Comparison of ENCODE assay signal across 9 cellular contexts in genomic region chr9:93132946-93133640, GRCh38. TPM values are rescaled to one million over a fixed set of nuclear protein-coding genes. Genes with fewer than 3 reads are reported as not detected.
DNase-seq lines count a peak whose midpoint lies in the region; ATAC-seq and TF ChIP-seq lines count a peak whose summit lies in the region.
"Had no signal": no experiment of that assay in that cellular context is flagged by ENCODE, and none has a peak within 500 bp of the region (broad histone marks: within the 10 kb centered on the region; RNA-seq: fewer than 3 reads in every experiment).

No MANE protein-coding gene starts in this region.

- ATAC-seq in HG02642 (IDR thresholded peaks at IDR 0.05; ENCODE audit: poor library complexity, unreplicated experiment): no peak

- peak overlapping the region; percentile 71 for H3K9ac ChIP-seq in ES-I3 (ENCODE audit: low read depth, low read length)
- H3K9ac ChIP-seq in SK-N-SH: peak overlapping the region; percentile 75

- peak overlapping the region; percentile 99 for H3K4me2 ChIP-seq in SK-N-SH

- WGBS in SK-N-SH (ENCODE audit: low lambda C conversion rate): 46% methylated on average over 5 of the region's 18 CpGs

- no peak for TF ChIP-seq RAD21 in SK-N-SH (IDR thresholded peaks at IDR 0.05; ENCODE audit: low read length)

- 0 out of 2 replicates have a peak, but pooled peaks cover 7% of the 10 kb centered on the region for H4K20me1 ChIP-seq in SK-N-SH (ENCODE audit: insufficient read depth)

- DNase-seq in SK-N-SH: no peak
- DNase-seq in fibroblast of the aortic adventitia (ENCODE audit: low read depth): no peak
- no peak for DNase-seq in NCI-H2227 treated with DMSO at 0.1 percent for 48 hours (lab: John Stamatoyannopoulos, UW)
- no peak for DNase-seq in NCI-H1694 treated with DMSO at 0.1 percent for 48 hours (lab: John Stamatoyannopoulos, UW)
- no peak for DNase-seq in GM10248 (ENCODE audit: extremely low spot score)

- H2AFZ ChIP-seq in SK-N-SH (ENCODE audit: low read depth): peak overlapping the region; percentile 89; the same call in 1 of the 2 replicates

- TF ChIP-seq CTCF in SK-N-SH (IDR thresholded peaks at IDR 0.05) (no peak), fibroblast of the aortic adventitia (IDR thresholded peaks at IDR 0.05; ENCODE audit: insufficient read depth, low read length) (no peak), neutrophil (IDR thresholded peaks at IDR 0.05) (peak; percentile 14), GM10248 (IDR thresholded peaks at IDR 0.05; ENCODE audit: control extremely low read depth, extremely low read depth, low read depth, missing control alignments) (no peak)

- H3K9me2 ChIP-seq in SK-N-SH: no peaks in the 10 kb centered on the region

- no peak for TF ChIP-seq EP300 in SK-N-SH (IDR thresholded peaks at IDR 0.05; ENCODE audit: borderline replicate concordance in 1 of 2, low read depth in 1 of 2, low read length in 1 of 2)

- peaks cover 4% of the 10 kb centered on the region for H3F3A ChIP-seq in SK-N-SH (replicated peaks; ENCODE audit: insufficient read depth)

- no peaks in the 10 kb centered on the region for H3K27me3 ChIP-seq in SK-N-SH (ENCODE audit: insufficient read depth)
- H3K27me3 ChIP-seq in neutrophil: peaks cover 28% of the 10 kb centered on the region

- H3K9me3 ChIP-seq in ES-I3 (ENCODE audit: control insufficient read depth, insufficient read depth, low read length): no peaks in the 10 kb centered on the region
- no peaks in the 10 kb centered on the region for H3K9me3 ChIP-seq in SK-N-SH
- no peaks in the 10 kb centered on the region for H3K9me3 ChIP-seq in neutrophil

- peaks cover 23% of the 10 kb centered on the region; the same call in 1 of the 2 replicates for H3K79me2 ChIP-seq in SK-N-SH (ENCODE audit: insufficient read depth)

- POLR2A ChIA-PET in SK-N-SH (lab: Yijun Ruan, JAX): interaction anchor here (0.9 kb wide), 1 partner anchor 11 kb away, joined by 3 read pairs; no protein-coding TSS in a partner anchor
- POLR2A ChIA-PET in GM10248 (lab: Yijun Ruan, JAX): interaction anchor here (1.2 kb wide), 1 partner anchor 15 kb away, joined by 4 read pairs; no protein-coding TSS in a partner anchor

- CTCF ChIA-PET in SK-N-SH (lab: Yijun Ruan, JAX): interaction anchor here (1.1 to 2.4 kb wide), 5 partner anchors 14 to 433 kb away, joined by 4 to 6 read pairs (median 4); no protein-coding TSS in a partner anchor
- CTCF ChIA-PET in GM10248 (lab: Yijun Ruan, JAX): interaction anchor here (0.9 to 3.6 kb wide), 2 partner anchors 25 to 130 kb away, joined by 3 to 22 read pairs; no protein-coding TSS in a partner anchor

- peak overlapping the region; percentile 83 to 92 for H3K4me3 ChIP-seq in SK-N-SH (ENCODE audit: low read depth in 2 of 2, low read length in 1 of 2)
- H3K4me3 ChIP-seq in fibroblast of the aortic adventitia (ENCODE audit: low read depth, low read length): peak overlapping the region; percentile 79
- peak overlapping the region; percentile 93 to 94 for H3K4me3 ChIP-seq in neutrophil (ENCODE audit: low read depth in 1 of 2, low read length in 1 of 2)

- peak overlapping the region; percentile 70 to 82; a peak in 3 of 4 replicates for H3K27ac ChIP-seq in SK-N-SH (ENCODE audit: low read depth in 2 of 2, low read length in 1 of 2)
- H3K27ac ChIP-seq in neutrophil: peak overlapping the region; percentile 100

- peaks cover 5% of the 10 kb centered on the region; the same call in 1 of the 2 replicates for H3K4me1 ChIP-seq in ES-I3 (ENCODE audit: insufficient read depth, low read length)
- peaks cover 8 to 60% of the 10 kb centered on the region in 2 experiments; a peak in 3 of 4 replicates for H3K4me1 ChIP-seq in SK-N-SH (ENCODE audit: control insufficient read depth in 1 of 2, insufficient read depth in 2 of 2, low read depth in 1 of 2, low read length in 1 of 2)
- H3K4me1 ChIP-seq in neutrophil (ENCODE audit: control insufficient read depth in 1 of 2, insufficient read depth in 1 of 2, low read depth in 1 of 2, low read length in 1 of 2): peaks cover 69 to 70% of the 10 kb centered on the region in 2 experiments

- H3K36me3 ChIP-seq in ES-I3 (ENCODE audit: insufficient read depth, low read length) (no peaks in the 10 kb centered on the region), SK-N-SH (replicated peaks in 1 of 2; ENCODE audit: control insufficient read depth in 1 of 2, insufficient read depth in 2 of 2, low read length in 1 of 2) (peaks cover 0 to 2% of the 10 kb centered on the region in 2 experiments), neutrophil (peaks cover 49% of the 10 kb centered on the region)

TF ChIP-seq in SK-N-SH, 30 proteins besides CTCF, POLR2A, EP300 and RAD21:
- TF ChIP-seq FOXM1 (IDR thresholded peaks at IDR 0.05; ENCODE audit: low read depth) (no peak), NRF1 (IDR thresholded peaks at IDR 0.05; ENCODE audit: low read depth, low read length) (no peak)
TF ChIP-seq in SK-N-SH: peak in this region for 0.

RNA-seq across cellular contexts. Expression of gene NINJ1, which starts 1.0 kb away (rescaled TPM):
- 23.2 and 31.7 TPM in 2 replicates for polyA plus RNA-seq in SK-N-SH (2012; rRNA removed)
- polyA plus RNA-seq in SK-N-SH (2012; cell fraction: cytosol; rRNA removed): 12.9 and 25.6 TPM in 2 replicates
- polyA plus RNA-seq in SK-N-SH (2012; cell fraction: nucleus; rRNA removed): 14.4 and 14.8 TPM in 2 replicates
- 1.9 and 14.6 TPM in 2 replicates for total RNA-seq in fibroblast of the aortic adventitia (ENCODE audit: low replicate concordance)

RNA-seq across cellular contexts. Expression of gene CARD19, which starts 37.1 kb away (rescaled TPM):
- 141 and 165 TPM in 2 replicates for polyA plus RNA-seq in SK-N-SH (2012; rRNA removed)
- polyA plus RNA-seq in SK-N-SH (2012; cell fraction: cytosol; rRNA removed): 70.5 and 92.4 TPM in 2 replicates
- polyA plus RNA-seq in SK-N-SH (2012; cell fraction: nucleus; rRNA removed): 149 and 161 TPM in 2 replicates
- total RNA-seq in fibroblast of the aortic adventitia (ENCODE audit: low replicate concordance): 12.4 and 38.9 TPM in 2 replicates

RNA-seq across cellular contexts. Expression of gene WNK2, which starts 50.8 kb away (rescaled TPM):
- polyA plus RNA-seq in SK-N-SH (2012; rRNA removed): 0.12 and 0.36 TPM in 2 replicates
- polyA plus RNA-seq in SK-N-SH (2012; cell fraction: cytosol; rRNA removed): 0.40 and 1.2 TPM in 2 replicates
- polyA plus RNA-seq in SK-N-SH (2012; cell fraction: nucleus; rRNA removed): 1.8 and 5.0 TPM in 2 replicates
- not detected in 2 replicates for total RNA-seq in fibroblast of the aortic adventitia (ENCODE audit: low replicate concordance)
- total RNA-seq: subcutaneous adipose tissue had no signal
